1 cellular context compared by ENCODE assay signal in the genomic region with DNA sequence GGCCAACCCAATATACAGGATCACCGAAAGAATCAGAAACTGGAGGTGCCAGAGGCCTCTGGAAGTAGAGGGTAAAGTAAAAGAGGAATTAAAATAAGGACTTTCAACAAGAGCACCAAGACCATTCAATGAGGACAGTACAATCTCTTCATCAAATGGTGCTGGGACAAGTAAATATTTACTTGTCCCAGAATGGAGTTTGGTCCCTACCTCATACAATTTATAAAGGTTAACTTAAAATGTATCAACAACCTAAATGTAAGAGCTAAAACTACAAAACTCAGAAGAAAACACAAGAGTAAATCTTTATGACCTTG.
A peak's percentile ranks its signal among the peaks of the same experiment; 100 is the strongest.
TF ChIP-seq lines count a peak whose summit lies in the region.

No MANE protein-coding gene starts in this region.

TF ChIP-seq in HepG2, 621 proteins besides CTCF, POLR2A, EP300 and RAD21 (continued from another document and continues in another):
- no peak for TF ChIP-seq MXD3 (CRISPR knock-in tag; IDR thresholded peaks at IDR 0.05)
- TF ChIP-seq GATAD2A (CRISPR knock-in tag; IDR thresholded peaks at IDR 0.05), result no peak
- no peak for TF ChIP-seq ZNF790 (CRISPR knock-in tag; IDR thresholded peaks at IDR 0.05; ENCODE audit: borderline replicate concordance)
- TF ChIP-seq HIC2 (CRISPR knock-in tag; IDR thresholded peaks at IDR 0.05; ENCODE audit: low read depth), result no peak
- TF ChIP-seq NCOA1 (CRISPR knock-in tag; IDR thresholded peaks at IDR 0.05), result no peak
- TF ChIP-seq FUBP1 (CRISPR knock-in tag; IDR thresholded peaks at IDR 0.05; ENCODE audit: borderline replicate concordance), result no peak
- no peak for TF ChIP-seq MYNN (CRISPR knock-in tag; IDR thresholded peaks at IDR 0.05; ENCODE audit: low read depth)
- no peak for TF ChIP-seq NAIF1 (CRISPR knock-in tag; IDR thresholded peaks at IDR 0.05; ENCODE audit: borderline replicate concordance)
- no peak for TF ChIP-seq NFE2 (CRISPR knock-in tag; IDR thresholded peaks at IDR 0.05)
- peak; percentile 20; the same call in 1 of the 2 replicates for TF ChIP-seq MIXL1 (CRISPR knock-in tag; IDR thresholded peaks at IDR 0.05)
- no peak for TF ChIP-seq ZNF354B (CRISPR knock-in tag; IDR thresholded peaks at IDR 0.05)
- no peak for TF ChIP-seq ZNF121 (CRISPR knock-in tag; IDR thresholded peaks at IDR 0.05)
- no peak; the same call in 1 of the 2 replicates for TF ChIP-seq KMT2A (CRISPR knock-in tag; IDR thresholded peaks at IDR 0.05)
- TF ChIP-seq, protein P1, sequence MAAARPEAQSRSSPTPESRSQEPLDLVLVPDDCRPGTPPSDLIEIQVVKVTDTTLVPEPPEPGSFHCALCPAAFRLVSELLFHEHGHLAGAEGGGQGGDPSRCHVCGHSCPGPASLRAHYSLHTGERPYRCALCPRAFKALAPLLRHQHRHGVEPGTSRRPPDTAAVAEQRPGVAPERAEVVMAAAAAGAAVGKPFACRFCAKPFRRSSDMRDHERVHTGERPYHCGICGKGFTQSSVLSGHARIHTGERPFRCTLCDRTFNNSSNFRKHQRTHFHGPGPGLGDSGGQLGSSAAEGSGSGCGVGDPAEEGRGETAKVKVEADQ (CRISPR knock-in tag; IDR thresholded peaks at IDR 0.05; ENCODE audit: borderline replicate concordance), result no peak
- no peak for TF ChIP-seq RFX3 (CRISPR knock-in tag; IDR thresholded peaks at IDR 0.05)
- TF ChIP-seq SATB2 (CRISPR knock-in tag; IDR thresholded peaks at IDR 0.05), result no peak
- TF ChIP-seq FOXP1 (IDR thresholded peaks at IDR 0.05), result no peak
- TF ChIP-seq FOXP1 (CRISPR knock-in tag; IDR thresholded peaks at IDR 0.05), result peak; percentile 43; the same call in 1 of the 2 replicates
- TF ChIP-seq TOPORS (CRISPR knock-in tag; IDR thresholded peaks at IDR 0.05), result no peak
- TF ChIP-seq ZSCAN25 (CRISPR knock-in tag; IDR thresholded peaks at IDR 0.05), result no peak
- no peak for TF ChIP-seq ZNF3 (CRISPR knock-in tag; IDR thresholded peaks at IDR 0.05)
- no peak for TF ChIP-seq ZNF18 (CRISPR knock-in tag; IDR thresholded peaks at IDR 0.05; ENCODE audit: insufficient replicate concordance)
- TF ChIP-seq NR2F6 (IDR thresholded peaks at IDR 0.05), result no peak
- TF ChIP-seq NR2F6 (CRISPR knock-in tag; IDR thresholded peaks at IDR 0.05), result no peak
- TF ChIP-seq, protein P2, sequence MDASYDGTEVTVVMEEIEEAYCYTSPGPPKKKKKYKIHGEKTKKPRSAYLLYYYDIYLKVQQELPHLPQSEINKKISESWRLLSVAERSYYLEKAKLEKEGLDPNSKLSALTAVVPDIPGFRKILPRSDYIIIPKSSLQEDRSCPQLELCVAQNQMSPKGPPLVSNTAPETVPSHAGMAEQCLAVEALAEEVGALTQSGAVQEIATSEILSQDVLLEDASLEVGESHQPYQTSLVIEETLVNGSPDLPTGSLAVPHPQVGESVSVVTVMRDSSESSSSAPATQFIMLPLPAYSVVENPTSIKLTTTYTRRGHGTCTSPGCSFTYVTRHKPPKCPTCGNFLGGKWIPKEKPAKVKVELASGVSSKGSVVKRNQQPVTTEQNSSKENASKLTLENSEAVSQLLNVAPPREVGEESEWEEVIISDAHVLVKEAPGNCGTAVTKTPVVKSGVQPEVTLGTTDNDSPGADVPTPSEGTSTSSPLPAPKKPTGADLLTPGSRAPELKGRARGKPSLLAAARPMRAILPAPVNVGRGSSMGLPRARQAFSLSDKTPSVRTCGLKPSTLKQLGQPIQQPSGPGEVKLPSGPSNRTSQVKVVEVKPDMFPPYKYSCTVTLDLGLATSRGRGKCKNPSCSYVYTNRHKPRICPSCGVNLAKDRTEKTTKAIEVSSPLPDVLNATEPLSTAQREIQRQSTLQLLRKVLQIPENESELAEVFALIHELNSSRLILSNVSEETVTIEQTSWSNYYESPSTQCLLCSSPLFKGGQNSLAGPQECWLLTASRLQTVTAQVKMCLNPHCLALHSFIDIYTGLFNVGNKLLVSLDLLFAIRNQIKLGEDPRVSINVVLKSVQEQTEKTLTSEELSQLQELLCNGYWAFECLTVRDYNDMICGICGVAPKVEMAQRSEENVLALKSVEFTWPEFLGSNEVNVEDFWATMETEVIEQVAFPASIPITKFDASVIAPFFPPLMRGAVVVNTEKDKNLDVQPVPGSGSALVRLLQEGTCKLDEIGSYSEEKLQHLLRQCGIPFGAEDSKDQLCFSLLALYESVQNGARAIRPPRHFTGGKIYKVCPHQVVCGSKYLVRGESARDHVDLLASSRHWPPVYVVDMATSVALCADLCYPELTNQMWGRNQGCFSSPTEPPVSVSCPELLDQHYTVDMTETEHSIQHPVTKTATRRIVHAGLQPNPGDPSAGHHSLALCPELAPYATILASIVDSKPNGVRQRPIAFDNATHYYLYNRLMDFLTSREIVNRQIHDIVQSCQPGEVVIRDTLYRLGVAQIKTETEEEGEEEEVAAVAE (CRISPR knock-in tag; IDR thresholded peaks at IDR 0.05; ENCODE audit: borderline replicate concordance), result no peak
- no peak for TF ChIP-seq NFIC (IDR thresholded peaks at IDR 0.05; ENCODE audit: low read length)
- no peak for TF ChIP-seq TCF12 (IDR thresholded peaks at IDR 0.05)
- no peak for TF ChIP-seq TCF12 (CRISPR knock-in tag; IDR thresholded peaks at IDR 0.05)
- no peak for TF ChIP-seq TSC22D2 (CRISPR knock-in tag; IDR thresholded peaks at IDR 0.05; ENCODE audit: borderline replicate concordance)
- 0 out of 2 replicates have a peak, but pooled peaks have one; percentile 8 for TF ChIP-seq THAP11 (CRISPR knock-in tag; IDR thresholded peaks at IDR 0.05)
- TF ChIP-seq AGO1 (IDR thresholded peaks at IDR 0.05; ENCODE audit: low read depth, low read length, poor library complexity, severe bottlenecking), result no peak
- no peak for TF ChIP-seq PHF8 (CRISPR knock-in tag; IDR thresholded peaks at IDR 0.05)
- TF ChIP-seq ZNF496 (CRISPR knock-in tag; IDR thresholded peaks at IDR 0.05; ENCODE audit: insufficient replicate concordance), result no peak
- TF ChIP-seq, protein P3, sequence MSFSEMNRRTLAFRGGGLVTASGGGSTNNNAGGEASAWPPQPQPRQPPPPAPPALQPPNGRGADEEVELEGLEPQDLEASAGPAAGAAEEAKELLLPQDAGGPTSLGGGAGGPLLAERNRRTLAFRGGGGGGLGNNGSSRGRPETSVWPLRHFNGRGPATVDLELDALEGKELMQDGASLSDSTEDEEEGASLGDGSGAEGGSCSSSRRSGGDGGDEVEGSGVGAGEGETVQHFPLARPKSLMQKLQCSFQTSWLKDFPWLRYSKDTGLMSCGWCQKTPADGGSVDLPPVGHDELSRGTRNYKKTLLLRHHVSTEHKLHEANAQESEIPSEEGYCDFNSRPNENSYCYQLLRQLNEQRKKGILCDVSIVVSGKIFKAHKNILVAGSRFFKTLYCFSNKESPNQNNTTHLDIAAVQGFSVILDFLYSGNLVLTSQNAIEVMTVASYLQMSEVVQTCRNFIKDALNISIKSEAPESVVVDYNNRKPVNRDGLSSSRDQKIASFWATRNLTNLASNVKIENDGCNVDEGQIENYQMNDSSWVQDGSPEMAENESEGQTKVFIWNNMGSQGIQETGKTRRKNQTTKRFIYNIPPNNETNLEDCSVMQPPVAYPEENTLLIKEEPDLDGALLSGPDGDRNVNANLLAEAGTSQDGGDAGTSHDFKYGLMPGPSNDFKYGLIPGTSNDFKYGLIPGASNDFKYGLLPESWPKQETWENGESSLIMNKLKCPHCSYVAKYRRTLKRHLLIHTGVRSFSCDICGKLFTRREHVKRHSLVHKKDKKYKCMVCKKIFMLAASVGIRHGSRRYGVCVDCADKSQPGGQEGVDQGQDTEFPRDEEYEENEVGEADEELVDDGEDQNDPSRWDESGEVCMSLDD (CRISPR knock-in tag; IDR thresholded peaks at IDR 0.05; ENCODE audit: borderline replicate concordance), result no peak
- TF ChIP-seq ETV6 (CRISPR knock-in tag; conservative IDR thresholded peaks at IDR 0.05), result no peak
- TF ChIP-seq ETS1 (CRISPR knock-in tag; IDR thresholded peaks at IDR 0.05), result no peak
- TF ChIP-seq HNF4G (IDR thresholded peaks at IDR 0.05; ENCODE audit: borderline replicate concordance, low read depth, low read length), result peak; percentile 67
- no peak; the same call in 1 of the 2 replicates for TF ChIP-seq HNF4G (CRISPR knock-in tag; IDR thresholded peaks at IDR 0.05; ENCODE audit: borderline replicate concordance, low read depth)
- no peak for TF ChIP-seq GTF3A (CRISPR knock-in tag; conservative IDR thresholded peaks at IDR 0.05)
- TF ChIP-seq YEATS4 (CRISPR knock-in tag; IDR thresholded peaks at IDR 0.05; ENCODE audit: borderline replicate concordance), result no peak
- no peak for TF ChIP-seq ZNF879 (CRISPR knock-in tag; IDR thresholded peaks at IDR 0.05)
- no peak for TF ChIP-seq KLF15 (CRISPR knock-in tag; IDR thresholded peaks at IDR 0.05; ENCODE audit: borderline replicate concordance)
- TF ChIP-seq ZFP36L1 (CRISPR knock-in tag; IDR thresholded peaks at IDR 0.05), result no peak
- TF ChIP-seq ZNF550 (CRISPR knock-in tag; IDR thresholded peaks at IDR 0.05; ENCODE audit: borderline replicate concordance), result no peak
- TF ChIP-seq FLYWCH1 (CRISPR knock-in tag; IDR thresholded peaks at IDR 0.05), result no peak
- no peak for TF ChIP-seq SRF (IDR thresholded peaks at IDR 0.05; ENCODE audit: low read depth, low read length)
- TF ChIP-seq ZNF883 (CRISPR knock-in tag; IDR thresholded peaks at IDR 0.05; ENCODE audit: not compliant biosample characterization), result no peak
- TF ChIP-seq DNMT1 (CRISPR knock-in tag; IDR thresholded peaks at IDR 0.05), result no peak
- TF ChIP-seq, protein P4, sequence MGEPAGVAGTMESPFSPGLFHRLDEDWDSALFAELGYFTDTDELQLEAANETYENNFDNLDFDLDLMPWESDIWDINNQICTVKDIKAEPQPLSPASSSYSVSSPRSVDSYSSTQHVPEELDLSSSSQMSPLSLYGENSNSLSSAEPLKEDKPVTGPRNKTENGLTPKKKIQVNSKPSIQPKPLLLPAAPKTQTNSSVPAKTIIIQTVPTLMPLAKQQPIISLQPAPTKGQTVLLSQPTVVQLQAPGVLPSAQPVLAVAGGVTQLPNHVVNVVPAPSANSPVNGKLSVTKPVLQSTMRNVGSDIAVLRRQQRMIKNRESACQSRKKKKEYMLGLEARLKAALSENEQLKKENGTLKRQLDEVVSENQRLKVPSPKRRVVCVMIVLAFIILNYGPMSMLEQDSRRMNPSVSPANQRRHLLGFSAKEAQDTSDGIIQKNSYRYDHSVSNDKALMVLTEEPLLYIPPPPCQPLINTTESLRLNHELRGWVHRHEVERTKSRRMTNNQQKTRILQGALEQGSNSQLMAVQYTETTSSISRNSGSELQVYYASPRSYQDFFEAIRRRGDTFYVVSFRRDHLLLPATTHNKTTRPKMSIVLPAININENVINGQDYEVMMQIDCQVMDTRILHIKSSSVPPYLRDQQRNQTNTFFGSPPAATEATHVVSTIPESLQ (CRISPR knock-in tag; conservative IDR thresholded peaks at IDR 0.05), result no peak
- TF ChIP-seq NFKB2 (CRISPR knock-in tag; IDR thresholded peaks at IDR 0.05; ENCODE audit: borderline replicate concordance), result no peak
- no peak for TF ChIP-seq FOXK1 (CRISPR knock-in tag; IDR thresholded peaks at IDR 0.05; ENCODE audit: borderline replicate concordance, low read depth)
